35 cellular contexts compared by ENCODE assay signal in genomic region chr11:4523666-4524065, GRCh38. TPM values are rescaled to one million over a fixed set of nuclear protein-coding genes. Genes with fewer than 3 reads are reported as not detected.
"Had no signal": no experiment of that assay in that cellular context is flagged by ENCODE, and none has a peak within 500 bp of the region (broad histone marks: within the 10 kb centered on the region; RNA-seq: fewer than 3 reads in every experiment).

No MANE protein-coding gene starts in this region.

- ATAC-seq: effector memory CD8-positive, alpha-beta T cell; gastrocnemius medialis; left cardiac atrium; left lung; naive thymus-derived CD8-positive, alpha-beta T cell; pancreas; right lobe of liver had no signal

- DNase-seq: cortex of kidney; effector memory CD8-positive, alpha-beta T cell; erythroblast; esophagus squamous epithelium; foreskin fibroblast; gastrocnemius medialis; head of caudate nucleus; left cardiac atrium; left lung; mesendoderm; midbrain; naive thymus-derived CD8-positive, alpha-beta T cell; nephron progenitor cell; occipital lobe; pancreas; right lobe of liver; stimulated activated CD4-positive, alpha-beta T cell treated with anti-CD3 and anti-CD28 coated beads, Interleukin-12 subunit alpha, Interleukin-12 subunit beta, amount 100 ng/mL, for 4 hours; stimulated activated CD4-positive, alpha-beta T cell treated with anti-CD3 and anti-CD28 coated beads, Interleukin-1b, Interleukin-23, amount 100 ng/mL, for 48 hours; stimulated activated CD4-positive, alpha-beta T cell treated with anti-CD3 and anti-CD28 coated beads, Interleukin-4, amount 100 ng/mL, for 24 hours; stimulated activated naive CD4-positive, alpha-beta T cell treated with Interleukin-2 at 50 U/mL for 16 hours; stomach; thyroid gland; trophoblast cell had no signal

RNA-seq across cellular contexts. Expression of gene OR52M1, which starts 21.3 kb away (rescaled TPM):
- total RNA-seq: dermis microvascular lymphatic vessel endothelial cell; esophagus squamous epithelium; gastrocnemius medialis; glomerular endothelial cell; kidney epithelial cell; left cardiac atrium; left lung; lower leg skin; lung microvascular endothelial cell; mucosa of gallbladder; naive thymus-derived CD8-positive, alpha-beta T cell; occipital lobe; pancreas; posterior vena cava; pulmonary artery endothelial cell; right lobe of liver; smooth muscle cell; stomach; subcutaneous adipose tissue; temporal lobe; thyroid gland; urinary bladder had no signal
- polyA plus RNA-seq: naive thymus-derived CD8-positive, alpha-beta T cell; pancreas; smooth muscle cell; stomach; urinary bladder had no signal

RNA-seq across cellular contexts. Expression of gene OR52K1, which starts 41.2 kb away (rescaled TPM):
- total RNA-seq: dermis microvascular lymphatic vessel endothelial cell; esophagus squamous epithelium; gastrocnemius medialis; glomerular endothelial cell; kidney epithelial cell; left cardiac atrium; lower leg skin; lung microvascular endothelial cell; naive thymus-derived CD8-positive, alpha-beta T cell; occipital lobe; posterior vena cava; pulmonary artery endothelial cell; stomach; temporal lobe; thyroid gland; urinary bladder had no signal
- polyA plus RNA-seq: naive thymus-derived CD8-positive, alpha-beta T cell; pancreas; smooth muscle cell; stomach; urinary bladder had no signal

RNA-seq across cellular contexts. Expression of gene OR52I2, which starts 57.9 kb away (rescaled TPM):
- total RNA-seq: dermis microvascular lymphatic vessel endothelial cell; esophagus squamous epithelium; gastrocnemius medialis; glomerular endothelial cell; kidney epithelial cell; left cardiac atrium; left lung; lower leg skin; lung microvascular endothelial cell; mucosa of gallbladder; naive thymus-derived CD8-positive, alpha-beta T cell; occipital lobe; pancreas; posterior vena cava; pulmonary artery endothelial cell; right lobe of liver; smooth muscle cell; stomach; subcutaneous adipose tissue; temporal lobe; thyroid gland; urinary bladder had no signal
- polyA plus RNA-seq: naive thymus-derived CD8-positive, alpha-beta T cell; pancreas; smooth muscle cell; stomach; urinary bladder had no signal
